ENCODE assay signal across 24 cellular contexts in the genomic region with DNA sequence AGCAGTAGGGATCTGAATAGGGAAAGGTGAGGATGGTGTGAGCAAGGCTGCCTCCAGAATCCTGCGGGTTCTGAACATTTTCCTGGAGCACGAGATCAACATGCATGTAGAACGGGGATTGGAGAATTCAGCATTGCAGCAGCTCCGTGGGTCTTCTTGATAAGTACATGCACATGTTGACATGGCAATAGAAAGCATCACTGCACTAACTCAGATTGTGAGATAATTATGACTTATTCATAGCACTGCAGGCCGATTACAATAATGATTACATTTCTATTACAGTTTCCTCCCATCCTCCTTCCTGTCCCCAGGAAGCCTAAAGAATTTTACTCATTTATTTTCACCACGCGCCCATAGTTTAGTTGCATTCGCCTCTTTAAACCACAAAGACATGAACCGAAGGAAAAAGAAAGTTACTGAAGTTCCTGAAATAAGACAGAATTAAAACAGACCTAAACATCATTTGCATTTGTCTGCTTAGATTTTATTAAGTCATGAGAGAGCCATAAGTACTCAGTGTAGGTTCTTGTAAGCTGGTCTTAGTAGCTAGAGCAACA.
"Had no signal": no experiment of that assay in that cellular context is flagged by ENCODE, and none has a peak within 500 bp of the region (broad histone marks: within the 10 kb centered on the region; RNA-seq: fewer than 3 reads in every experiment).

No MANE protein-coding gene starts in this region.

- DNase-seq: IMR-90; Karpas-422; KG1; MG63; NCI-H1092; NCI-H1105 treated with DMSO at 0.1 percent for 48 hours; NCI-H1436 treated with DMSO at 0.1 percent for 48 hours; NCI-H187; NCI-H2029; NCI-H2081 treated with DMSO at 0.1 percent for 48 hours; NCI-H2171 treated with DMSO at 0.1 percent for 48 hours; NCI-H345; NCI-H446 treated with DMSO at 0.1 percent for 48 hours; NCI-H510A treated with DMSO at 0.1 percent for 48 hours; NCI-H526; NCI-H748 treated with DMSO at 0.1 percent for 48 hours; NK-92 treated with Interleukin-12 subunit alpha and Interleukin-12 subunit beta, amount 100 ng/mL, for 24 hours; OCI-M1; PC-9; Peyer's patch; SHP77 treated with DMSO at 0.1 percent for 48 hours; SJCRH30 had no signal

- H3K4me2 ChIP-seq: PC-9 had no signal

- H3K4me1 ChIP-seq: Peyer's patch, SJCRH30 had no signal

- ATAC-seq: HepG2, Right ventricle myocardium inferior had no signal

- H3K27me3 ChIP-seq: MG63, Peyer's patch, SJCRH30 had no signal

- H3K9me3 ChIP-seq: MG63, Peyer's patch, SJCRH30 had no signal

- H3K4me3 ChIP-seq: MG63, PC-9, Peyer's patch, SJCRH30 had no signal

- H3K36me3 ChIP-seq: MG63, Peyer's patch, SJCRH30 had no signal

- FAIRE-seq: HepG2 had no signal

- H3K27ac ChIP-seq: PC-9, Peyer's patch, SJCRH30 had no signal
